In the genomic region with DNA sequence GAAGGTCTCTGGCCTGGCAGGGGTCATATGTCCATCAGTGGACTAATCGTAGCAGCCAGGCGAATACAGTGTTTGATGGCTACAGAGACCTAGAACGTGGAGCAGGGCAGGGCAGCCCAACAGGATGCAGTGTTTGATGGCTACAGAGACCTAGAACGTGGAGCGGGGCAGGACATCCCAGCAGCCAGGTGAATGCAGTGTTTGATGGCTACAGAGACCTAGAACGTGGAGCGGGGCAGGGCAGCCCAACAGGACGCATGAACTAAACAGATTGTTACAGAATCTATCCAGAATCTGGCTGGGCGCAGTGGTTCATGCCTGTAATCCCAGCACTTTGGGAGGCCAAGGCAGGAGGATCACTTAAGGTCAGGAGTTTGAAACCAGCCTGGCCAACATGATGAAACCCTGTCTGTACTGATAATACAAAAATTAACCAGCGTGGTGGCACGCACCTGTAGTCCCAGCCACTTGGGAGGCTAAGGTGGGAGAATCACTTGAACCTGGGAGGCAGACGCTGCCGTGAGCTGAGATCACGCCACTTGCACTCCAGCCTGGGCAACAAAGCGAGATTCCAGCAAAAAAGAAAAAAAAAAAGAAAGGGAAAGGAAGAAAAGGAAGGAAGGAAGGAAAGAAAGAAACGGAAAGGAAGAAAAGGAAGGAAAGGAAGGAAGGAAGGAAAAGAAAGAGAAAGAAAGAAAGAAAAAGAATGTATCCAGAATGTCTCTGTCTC, we compare ENCODE assay signal across 17 cellular contexts. TPM values are rescaled to one million over a fixed set of nuclear protein-coding genes. Genes with fewer than 3 reads are reported as not detected.
DNase-seq lines count a peak whose midpoint lies in the region; ATAC-seq and TF ChIP-seq lines count a peak whose summit lies in the region.
"Had no signal": no experiment of that assay in that cellular context is flagged by ENCODE, and none has a peak within 500 bp of the region (broad histone marks: within the 10 kb centered on the region; RNA-seq: fewer than 3 reads in every experiment).

No MANE protein-coding gene starts in this region.

- H3K27ac Mint-ChIP-seq in activated CD4-positive, alpha-beta T cell treated with anti-CD3 and anti-CD28 coated beads, Interleukin-2, amount 10 ng/mL, durations not matched to agents 24 days and 14 days = peak overlapping the region; percentile 100
- H3K27ac Mint-ChIP-seq in CD8-positive, alpha-beta memory T cell = peak overlapping the region; percentile 87 to 99 (median 95)
- H3K27ac Mint-ChIP-seq in activated CD8-positive, alpha-beta T cell treated with anti-CD3 and anti-CD28 coated beads for 36 hours = peak overlapping the region; percentile 98

- H3K36me3 Mint-ChIP-seq in activated CD4-positive, alpha-beta T cell treated with anti-CD3 and anti-CD28 coated beads, Interleukin-2, amount 10 ng/mL, durations not matched to agents 24 days and 14 days (ENCODE audit: low read depth) = peaks cover 18% of the 10 kb centered on the region
- peaks cover 0 to 12% (median 0%) of the 10 kb centered on the region in 3 donors for H3K36me3 Mint-ChIP-seq in CD8-positive, alpha-beta memory T cell
- peaks cover 4% of the 10 kb centered on the region for H3K36me3 Mint-ChIP-seq in activated CD8-positive, alpha-beta T cell treated with anti-CD3 and anti-CD28 coated beads for 36 hours (ENCODE audit: low read depth)

- H3K27me3 Mint-ChIP-seq in activated CD4-positive, alpha-beta T cell treated with anti-CD3 and anti-CD28 coated beads, Interleukin-2, amount 10 ng/mL, durations not matched to agents 24 days and 14 days = no peaks in the 10 kb centered on the region
- H3K27me3 Mint-ChIP-seq in CD8-positive, alpha-beta memory T cell = peaks cover 0 to 1% of the 10 kb centered on the region in 2 donors
- no peaks in the 10 kb centered on the region for H3K27me3 Mint-ChIP-seq in activated CD8-positive, alpha-beta T cell treated with anti-CD3 and anti-CD28 coated beads for 36 hours

- H3K4me1 ChIP-seq in CD8-positive, alpha-beta memory T cell (ENCODE audit: insufficient read depth, low read length) = peaks cover 79% of the 10 kb centered on the region
- H3K4me1 ChIP-seq: A549, esophagus squamous epithelium had no signal

- peaks cover 8% of the 10 kb centered on the region for H3K9me3 Mint-ChIP-seq in activated CD4-positive, alpha-beta T cell treated with anti-CD3 and anti-CD28 coated beads, Interleukin-2, amount 10 ng/mL, durations not matched to agents 24 days and 14 days
- no peaks in the 10 kb centered on the region for H3K9me3 Mint-ChIP-seq in CD8-positive, alpha-beta memory T cell
- no peaks in the 10 kb centered on the region for H3K9me3 Mint-ChIP-seq in activated CD8-positive, alpha-beta T cell treated with anti-CD3 and anti-CD28 coated beads for 36 hours
- H3K9me3 Mint-ChIP-seq: neural crest cell had no signal

- intact Hi-C loops in activated CD4-positive, alpha-beta T cell treated with anti-CD3 and anti-CD28 coated beads, Interleukin-2, amount 10 ng/mL, durations not matched to agents 24 days and 14 days (cut with micrococcal nuclease) = loop anchor here (2.0 kb wide), 2 partner anchors 143 to 579 kb away; a partner anchor contains a TSS
- intact Hi-C loops in activated CD8-positive, alpha-beta T cell treated with anti-CD3 and anti-CD28 coated beads for 36 hours (cut with micrococcal nuclease) = no loop called here

- H3K27ac ChIP-seq in CD8-positive, alpha-beta memory T cell (ENCODE audit: low read depth, low read length) = no peak overlapping the region
- H3K27ac ChIP-seq: A549, esophagus squamous epithelium, RWPE1 had no signal

- H3K9me3 ChIP-seq in CD8-positive, alpha-beta memory T cell (ENCODE audit: low read length) = no peaks in the 10 kb centered on the region
- H3K9me3 ChIP-seq: A549, esophagus squamous epithelium had no signal

- peaks cover 71% of the 10 kb centered on the region for H3K4me1 Mint-ChIP-seq in activated CD4-positive, alpha-beta T cell treated with anti-CD3 and anti-CD28 coated beads, Interleukin-2, amount 10 ng/mL, durations not matched to agents 24 days and 14 days
- peaks cover 59 to 76% (median 74%) of the 10 kb centered on the region in 3 donors for H3K4me1 Mint-ChIP-seq in CD8-positive, alpha-beta memory T cell
- peaks cover 59% of the 10 kb centered on the region for H3K4me1 Mint-ChIP-seq in activated CD8-positive, alpha-beta T cell treated with anti-CD3 and anti-CD28 coated beads for 36 hours (ENCODE audit: low read depth)

- POLR2A ChIA-PET in CD8-positive, alpha-beta memory T cell (lab: Charles Lee) = interaction anchor here (0.8 kb wide), 1 partner anchor 72 kb away, joined by 4 read pairs; no protein-coding TSS in a partner anchor
- POLR2A ChIA-PET in activated CD8-positive, alpha-beta T cell treated with anti-CD3 and anti-CD28 coated beads for 36 hours (lab: Charles Lee) = interaction anchor here (0.7 to 1.7 kb wide), 2 partner anchors 77 to 276 kb away, joined by 3 to 6 read pairs; no protein-coding TSS in a partner anchor

- DNase-seq in activated CD4-positive, alpha-beta T cell treated with anti-CD3 and anti-CD28 coated beads, Interleukin-2, amount 10 ng/mL, durations not matched to agents 24 days and 14 days = peak; percentile 70
- no peak for DNase-seq in activated CD4-positive, alpha-beta T cell treated with anti-CD3 and anti-CD28 coated beads, Interleukin-2, amount 50 U/mL, for 4 hours
- DNase-seq in CD8-positive, alpha-beta memory T cell = peak in 1 of 5 donors; percentile 19
- no peak for DNase-seq in activated CD8-positive, alpha-beta T cell treated with anti-CD3 and anti-CD28 coated beads for 36 hours
- DNase-seq in islet precursor cell (peak; percentile 32), NCI-H1930 (lab: John Stamatoyannopoulos, UW) (no peak), DMS114 treated with DMSO at 0.1 percent for 48 hours (lab: John Stamatoyannopoulos, UW; ENCODE audit: unreplicated experiment) (no peak)
- DNase-seq: C1 segment of cervical spinal cord, cerebellar nuclear complex, DMS79, esophagus squamous epithelium, NCI-H1105, NCI-H524 treated with DMSO at 0.1 percent for 48 hours had no signal

- CTCF ChIA-PET in CD8-positive, alpha-beta memory T cell (lab: Charles Lee) = no interaction called here
- CTCF ChIA-PET in activated CD8-positive, alpha-beta T cell treated with anti-CD3 and anti-CD28 coated beads for 36 hours (lab: Charles Lee) = interaction anchor here (1.0 to 4.2 kb wide), 3 partner anchors 25 to 282 kb away, joined by 3 to 29 read pairs (median 3); no protein-coding TSS in a partner anchor

- TF ChIP-seq CTCF in activated CD8-positive, alpha-beta T cell treated with anti-CD3 and anti-CD28 coated beads for 36 hours (IDR thresholded peaks at IDR 0.05) = no peak

- no peaks in the 10 kb centered on the region for H3K36me3 ChIP-seq in CD8-positive, alpha-beta memory T cell (ENCODE audit: insufficient read depth, low read length)

- no peak for ATAC-seq in activated CD8-positive, alpha-beta T cell treated with anti-CD3 and anti-CD28 coated beads for 36 hours
- no peak for ATAC-seq in HG03196 (IDR thresholded peaks at IDR 0.05; ENCODE audit: unreplicated experiment)
- ATAC-seq: A549 had no signal

- H3K27me3 ChIP-seq in CD8-positive, alpha-beta memory T cell (ENCODE audit: insufficient read depth, low read length, poor library complexity, severe bottlenecking) = no peaks in the 10 kb centered on the region

- peak overlapping the region; percentile 93 for H3K4me3 Mint-ChIP-seq in activated CD4-positive, alpha-beta T cell treated with anti-CD3 and anti-CD28 coated beads, Interleukin-2, amount 10 ng/mL, durations not matched to agents 24 days and 14 days
- H3K4me3 Mint-ChIP-seq in CD8-positive, alpha-beta memory T cell = peak overlapping the region; percentile 54 to 98 (median 87)
- peak overlapping the region; percentile 47 for H3K4me3 Mint-ChIP-seq in activated CD8-positive, alpha-beta T cell treated with anti-CD3 and anti-CD28 coated beads for 36 hours
- H3K4me3 Mint-ChIP-seq: neural crest cell had no signal

- H3K4me3 ChIP-seq in CD8-positive, alpha-beta memory T cell (ENCODE audit: low read length) = peak overlapping the region; percentile 42
- H3K4me3 ChIP-seq: A549, esophagus squamous epithelium had no signal

RNA-seq across cellular contexts. Expression of a gene that starts 27.9 kb away (rescaled TPM):
- 91.3 and 93.4 TPM in 2 replicates for total RNA-seq in activated CD4-positive, alpha-beta T cell treated with anti-CD3 and anti-CD28 coated beads, Interleukin-2, amount 10 ng/mL, durations not matched to agents 24 days and 14 days
- total RNA-seq in CD8-positive, alpha-beta memory T cell = 10 to 100 TPM; 34.5 to 36.1 TPM
- polyA plus RNA-seq in CD8-positive, alpha-beta memory T cell = 20.3 TPM
- 10 to 100 TPM; 45.9 to 46.1 TPM for total RNA-seq in activated CD8-positive, alpha-beta T cell treated with anti-CD3 and anti-CD28 coated beads for 36 hours

Comparison
In these comparisons a context has a peak if more than half of its experiments do, and no peak if none do; other contexts are left out.
1. DNase-seq: peak in activated CD4-positive, alpha-beta T cell treated with anti-CD3 and anti-CD28 coated beads, Interleukin-2, amount 10 ng/mL, durations not matched to agents 24 days and 14 days (single experiment) and islet precursor cell (single experiment); none in activated CD4-positive, alpha-beta T cell treated with anti-CD3 and anti-CD28 coated beads, Interleukin-2, amount 50 U/mL, for 4 hours (0 of 2), activated CD8-positive, alpha-beta T cell treated with anti-CD3 and anti-CD28 coated beads for 36 hours (single experiment), NCI-H1930 (0 of 2) and DMS114 treated with DMSO at 0.1 percent for 48 hours (single experiment).
2. Peak in every context shown above with its lines, with median percentiles within 50 percentile points of each other: H3K27ac Mint-ChIP-seq and H3K4me3 Mint-ChIP-seq.